In genomic region chr10:117894339-117894738, GRCh38 we compare ENCODE assay signal across 22 cellular contexts.
"Had no signal": no experiment of that assay in that cellular context is flagged by ENCODE, and none has a peak within 500 bp of the region (broad histone marks: within the 10 kb centered on the region; RNA-seq: fewer than 3 reads in every experiment).

No MANE protein-coding gene starts in this region.

- H3K27me3 ChIP-seq: colonic mucosa, gastrocnemius medialis had no signal

- DNase-seq: colonic mucosa; cortex of kidney; effector memory CD4-positive, alpha-beta T cell; esophagus squamous epithelium; foreskin fibroblast; foreskin melanocyte; gastrocnemius medialis; glutamatergic neuron; head of caudate nucleus; heart right ventricle; hippocampal formation; left cardiac atrium; left lung; left ventricle myocardium superior; lower lobe of right lung; mesenchymal stem cell; naive thymus-derived CD4-positive, alpha-beta T cell had no signal

- H3K4me3 Mint-ChIP-seq: dendritic cell treated with granulocyte-macrophage colony-stimulating factor and Interleukin-4, amounts not matched to agents 40 ng/mL and 50 ng/mL, for 4 days; mesothelial cell of epicardium; naive thymus-derived CD4-positive, alpha-beta T cell had no signal

- H3K36me3 ChIP-seq: colonic mucosa, esophagus squamous epithelium, gastrocnemius medialis, heart right ventricle, left lung, lower lobe of right lung had no signal

- H3K4me3 ChIP-seq: colonic mucosa, esophagus squamous epithelium, gastrocnemius medialis, heart right ventricle, left lung, lower lobe of right lung had no signal

- H3K36me3 Mint-ChIP-seq: mesothelial cell of epicardium; naive thymus-derived CD4-positive, alpha-beta T cell had no signal

- H3K4me1 ChIP-seq: colonic mucosa, esophagus squamous epithelium, gastrocnemius medialis, heart right ventricle, left lung, lower lobe of right lung had no signal

- H3K9me3 ChIP-seq: colonic mucosa, esophagus squamous epithelium, gastrocnemius medialis, heart right ventricle, left lung, lower lobe of right lung had no signal

- H3K27ac ChIP-seq: colonic mucosa, esophagus squamous epithelium, gastrocnemius medialis, heart right ventricle, left lung, lower lobe of right lung had no signal

- H3K27ac Mint-ChIP-seq: dendritic cell treated with granulocyte-macrophage colony-stimulating factor and Interleukin-4, amounts not matched to agents 40 ng/mL and 50 ng/mL, for 4 days; mesothelial cell of epicardium; naive thymus-derived CD4-positive, alpha-beta T cell had no signal

- ATAC-seq: gastrocnemius medialis; heart right ventricle; left cardiac atrium; left lung; left ventricle myocardium superior; lower lobe of right lung; naive thymus-derived CD4-positive, alpha-beta T cell had no signal

- FAIRE-seq: endothelial cell of umbilical vein, islet of Langerhans, keratinocyte had no signal
